In the genomic region with DNA sequence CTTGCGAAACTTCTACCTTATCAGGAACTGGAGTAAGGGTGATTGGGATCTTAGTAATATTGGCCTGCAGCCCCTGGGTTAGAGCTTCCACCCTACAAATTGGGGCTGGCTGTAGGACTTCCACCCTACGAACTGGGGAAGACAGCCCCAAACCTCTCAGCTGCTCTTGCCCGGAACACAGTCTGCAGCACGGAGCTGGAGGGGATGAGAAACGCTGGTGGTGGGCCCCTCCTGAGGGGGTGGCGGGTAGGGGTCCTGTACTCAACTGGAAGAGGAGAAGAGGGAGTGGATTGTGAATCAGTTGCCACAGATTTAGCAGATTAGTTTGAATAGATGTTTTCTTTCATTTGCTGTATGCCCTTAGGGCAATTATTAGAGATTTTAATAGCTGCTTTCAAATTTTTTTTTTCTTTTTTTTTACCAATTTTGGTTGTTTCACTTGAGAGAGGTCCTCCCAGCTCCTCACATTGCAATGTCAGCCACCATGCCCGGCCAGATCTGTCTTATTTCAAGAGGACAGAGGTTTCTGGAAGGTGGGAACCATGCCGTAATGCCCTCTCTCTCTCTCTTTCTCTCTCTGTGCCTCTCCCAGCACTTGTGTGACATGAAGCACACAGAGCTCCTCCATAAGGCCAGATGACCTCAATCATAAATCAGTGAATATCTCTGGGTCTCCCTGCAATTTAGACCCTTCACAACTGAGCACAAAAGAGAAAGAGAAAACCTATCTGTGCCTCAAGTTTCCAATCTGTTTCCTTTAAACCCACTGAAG, we compare ENCODE assay signal across 14 cellular contexts.
"Had no signal": no experiment of that assay in that cellular context is flagged by ENCODE, and none has a peak within 500 bp of the region (broad histone marks: within the 10 kb centered on the region; RNA-seq: fewer than 3 reads in every experiment).

No MANE protein-coding gene starts in this region.

- H3K27me3 ChIP-seq: ascending aorta, tibial nerve had no signal

- H3K27ac ChIP-seq: ascending aorta, breast epithelium, tibial nerve had no signal

- DNase-seq: activated CD4-positive, alpha-beta T cell treated with anti-CD3 and anti-CD28 coated beads, Interleukin-2, amount 10 ng/mL, durations not matched to agents 24 days and 14 days; activated CD4-positive, CD25-positive, alpha-beta regulatory T cell; activated CD8-positive, alpha-beta T cell treated with anti-CD3 and anti-CD28 coated beads, Interleukin-2, amount 10 ng/mL, durations not matched to agents 7 days and 5 days; activated naive CD4-positive, alpha-beta T cell treated with anti-CD3 and anti-CD28 coated beads, Interleukin-2, amount 10 ng/mL, durations not matched to agents 7 days and 5 days; endodermal cell; left colon; natural killer cell; retina; stimulated activated CD4-positive, alpha-beta T cell treated with anti-CD3 and anti-CD28 coated beads, Interleukin-2, amount 100 ng/mL, for 48 hours; SW 1271 had no signal

- ATAC-seq: activated CD8-positive, alpha-beta T cell treated with anti-CD3 and anti-CD28 coated beads, Interleukin-2, amount 10 ng/mL, durations not matched to agents 7 days and 5 days; left colon; natural killer cell; stimulated activated memory B cell treated with anti-CD40 and anti-IgM and Interleukin-4, amounts not matched to agents 10 μg/mL and 1 μg/mL and 100 μg/mL, for 72 hours had no signal

- H3K36me3 ChIP-seq: ascending aorta, breast epithelium, tibial nerve had no signal

- H3K4me1 ChIP-seq: ascending aorta, breast epithelium, tibial nerve had no signal

- H3K9me3 ChIP-seq: ascending aorta had no signal

- H3K4me3 ChIP-seq: ascending aorta, breast epithelium, tibial nerve had no signal
